Comparison of ENCODE assay signal across 1 cellular context in genomic region chr11:105135873-105136272, GRCh38.
TF ChIP-seq lines count a peak whose summit lies in the region.

No MANE protein-coding gene starts in this region.

TF ChIP-seq in Ishikawa, 13 proteins besides CTCF, POLR2A, EP300 and RAD21:
- TF ChIP-seq REST (IDR thresholded peaks at IDR 0.05; ENCODE audit: low read depth), result peak; percentile 30; the same call in 1 of the 2 replicates
- TF ChIP-seq EGR1 (IDR thresholded peaks at IDR 0.05), result no peak
